In the genomic region with DNA sequence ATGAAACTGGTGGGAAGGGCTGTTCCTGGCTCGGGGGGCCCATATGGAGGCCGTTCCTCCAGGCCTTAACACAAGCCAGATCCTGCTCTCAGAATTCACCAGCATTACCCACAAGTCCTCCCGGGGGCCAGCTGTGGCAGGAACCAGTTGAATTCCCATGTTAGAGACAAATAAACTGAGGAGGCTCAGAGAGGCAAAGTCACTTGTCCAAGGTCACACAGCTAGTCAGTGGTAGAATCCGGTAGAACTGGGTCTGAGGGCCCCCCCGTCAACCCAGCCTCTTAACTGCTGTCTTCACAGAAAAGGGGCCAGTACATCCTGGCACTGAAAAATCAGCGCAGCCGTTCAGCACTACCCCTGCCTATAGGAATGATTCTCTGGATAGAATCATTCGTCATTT, we compare ENCODE assay signal across 20 cellular contexts.
"Had no signal": no experiment of that assay in that cellular context is flagged by ENCODE, and none has a peak within 500 bp of the region (broad histone marks: within the 10 kb centered on the region; RNA-seq: fewer than 3 reads in every experiment).

No MANE protein-coding gene starts in this region.

- H3K9me3 ChIP-seq: esophagus muscularis mucosa, ovary, prostate gland, suprapubic skin, tibial artery had no signal

- H3K4me3 Mint-ChIP-seq: dendritic cell treated with granulocyte-macrophage colony-stimulating factor and Interleukin-4, amounts not matched to agents 40 ng/mL and 50 ng/mL, for 4 days; endodermal cell; T-cell; WTC11 had no signal

- H3K4me1 ChIP-seq: prostate gland had no signal

- H3K4me2 ChIP-seq: smooth muscle cell had no signal

- H3K27me3 ChIP-seq: esophagus muscularis mucosa, ovary, suprapubic skin, tibial artery had no signal

- H3K36me3 ChIP-seq: esophagus muscularis mucosa, ovary, prostate gland, suprapubic skin, tibial artery had no signal

- FAIRE-seq: bronchial epithelial cell, frontal cortex had no signal

- H3K9me3 Mint-ChIP-seq: activated naive CD4-positive, alpha-beta T cell treated with anti-CD3 and anti-CD28 coated beads, Interleukin-2, amount 50 U/mL, for 72 hours; central memory CD8-positive, alpha-beta T cell; dendritic cell treated with granulocyte-macrophage colony-stimulating factor and Interleukin-4, amounts not matched to agents 40 ng/mL and 50 ng/mL, for 4 days; endodermal cell; T-cell; WTC11 had no signal

- H3K4me1 Mint-ChIP-seq: central memory CD8-positive, alpha-beta T cell had no signal

- H3K27me3 Mint-ChIP-seq: dendritic cell treated with granulocyte-macrophage colony-stimulating factor and Interleukin-4, amounts not matched to agents 40 ng/mL and 50 ng/mL, for 4 days; T-cell had no signal

- H3K27ac ChIP-seq: esophagus muscularis mucosa, ovary, prostate gland, suprapubic skin, tibial artery had no signal

- H3K4me3 ChIP-seq: esophagus muscularis mucosa, ovary, prostate gland, smooth muscle cell, suprapubic skin, tibial artery had no signal

- H3K27ac Mint-ChIP-seq: dendritic cell treated with granulocyte-macrophage colony-stimulating factor and Interleukin-4, amounts not matched to agents 40 ng/mL and 50 ng/mL, for 4 days; endodermal cell; WTC11 had no signal

- DNase-seq: activated naive CD4-positive, alpha-beta T cell; anterior cingulate cortex; endodermal cell; glutamatergic neuron; hippocampal formation; ovary; retina; stimulated activated naive CD4-positive, alpha-beta T cell; T-cell; tibial artery had no signal

- H3K36me3 Mint-ChIP-seq: activated naive CD4-positive, alpha-beta T cell treated with anti-CD3 and anti-CD28 coated beads, Interleukin-2, amount 50 U/mL, for 72 hours; T-cell; WTC11 had no signal
